ENCODE assay signal across 18 cellular contexts in the genomic region with DNA sequence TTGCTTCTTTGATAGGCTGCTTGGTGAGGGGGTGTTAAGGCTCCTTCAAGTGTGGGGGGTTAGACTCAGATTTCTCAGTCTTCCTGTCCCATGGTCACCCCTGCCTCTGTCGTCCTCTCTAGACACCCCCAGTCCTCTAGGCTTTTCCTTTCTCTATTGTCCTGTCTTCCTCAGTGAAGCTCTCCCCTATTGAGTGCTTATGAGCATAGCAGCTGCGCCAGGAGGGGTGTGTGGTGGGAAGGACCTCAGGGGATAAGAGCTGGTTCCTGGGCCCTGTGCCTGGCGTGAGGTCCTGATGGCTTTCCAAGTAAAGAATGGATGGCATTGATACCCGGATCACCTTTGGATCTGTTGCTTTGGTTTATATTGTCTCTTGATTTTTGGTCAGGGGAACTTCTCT.
"Had no signal": no experiment of that assay in that cellular context is flagged by ENCODE, and none has a peak within 500 bp of the region (broad histone marks: within the 10 kb centered on the region; RNA-seq: fewer than 3 reads in every experiment).

No MANE protein-coding gene starts in this region.

- DNase-seq: activated CD4-positive, alpha-beta T cell treated with anti-CD3 and anti-CD28 coated beads, Interleukin-2, amount 50 U/mL, for 1 hour; activated CD4-positive, CD25-positive, alpha-beta regulatory T cell treated with anti-CD3 and anti-CD28 coated beads, Interleukin-2, amount 50 U/mL, for 72 hours; activated CD8-positive, alpha-beta memory T cell treated with anti-CD3 and anti-CD28 coated beads, Interleukin-2, amount 50 U/mL, for 4 hours; activated gamma-delta T cell treated with Interleukin-2 at 50 U/mL for 16 hours; activated T-cell treated with anti-CD3 and anti-CD28 coated beads, Interleukin-2, amount 50 U/mL, for 72 hours; amniotic stem cell; foreskin keratinocyte; head of caudate nucleus; kidney glomerular epithelial cell; left ventricle myocardium inferior; mammary epithelial cell; stimulated activated CD4-positive, alpha-beta T cell treated with anti-CD3 and anti-CD28 coated beads, Interleukin-12 subunit alpha, Interleukin-12 subunit beta, amount 100 ng/mL, for 4 hours; stimulated activated CD4-positive, alpha-beta T cell treated with anti-CD3 and anti-CD28 coated beads, Interleukin-2, amount 100 ng/mL, for 24 hours; stimulated activated naive CD8-positive, alpha-beta T cell treated with anti-CD3 and anti-CD28 coated beads, Interleukin-15, Interleukin-2, amounts not matched to agents 100 U/mL and 50 U/mL, for 24 hours; substantia nigra; uterus had no signal

- H3K4me1 ChIP-seq: foreskin keratinocyte, tibial nerve, uterus had no signal

- H3K9me3 ChIP-seq: left ventricle myocardium inferior, tibial nerve, uterus had no signal

- H3K27ac ChIP-seq: foreskin keratinocyte, left ventricle myocardium inferior, tibial nerve, uterus had no signal

- H3K9me3 Mint-ChIP-seq: activated naive CD4-positive, alpha-beta T cell treated with anti-CD3 and anti-CD28 coated beads, Interleukin-2, amount 50 U/mL, for 72 hours; activated T-cell treated with anti-CD3 and anti-CD28 coated beads, Interleukin-2, amount 50 U/mL, for 72 hours had no signal

- H3K36me3 ChIP-seq: uterus had no signal

- H3K4me3 ChIP-seq: left ventricle myocardium inferior, tibial nerve, uterus had no signal

- H3K27me3 ChIP-seq: foreskin keratinocyte, tibial nerve, uterus had no signal

- H3K27ac Mint-ChIP-seq: activated T-cell treated with anti-CD3 and anti-CD28 coated beads, Interleukin-2, amount 50 U/mL, for 72 hours had no signal

- ATAC-seq: activated naive CD4-positive, alpha-beta T cell treated with anti-CD3 and anti-CD28 coated beads, Interleukin-2, amount 50 U/mL, for 72 hours; activated T-cell treated with anti-CD3 and anti-CD28 coated beads, Interleukin-2, amount 50 U/mL, for 72 hours; foreskin keratinocyte; stimulated activated naive CD8-positive, alpha-beta T cell treated with anti-CD3 and anti-CD28 coated beads, Interleukin-15, Interleukin-2, amounts not matched to agents 100 U/mL and 50 U/mL, for 24 hours had no signal

- H3K4me3 Mint-ChIP-seq: activated T-cell treated with anti-CD3 and anti-CD28 coated beads, Interleukin-2, amount 50 U/mL, for 72 hours had no signal
